In genomic region chr3:16130066-16130465, GRCh38 we compare ENCODE assay signal across 15 cellular contexts. TPM values are rescaled to one million over a fixed set of nuclear protein-coding genes. Genes with fewer than 3 reads are reported as not detected.
DNase-seq lines count a peak whose midpoint lies in the region; ATAC-seq and TF ChIP-seq lines count a peak whose summit lies in the region.
"Had no signal": no experiment of that assay in that cellular context is flagged by ENCODE, and none has a peak within 500 bp of the region (broad histone marks: within the 10 kb centered on the region; RNA-seq: fewer than 3 reads in every experiment).

No MANE protein-coding gene starts in this region.

- no peak overlapping the region for H3K4me3 Mint-ChIP-seq in chondrocyte (ENCODE audit: unreplicated experiment)
- H3K4me3 Mint-ChIP-seq: activated T-cell treated with anti-CD3 and anti-CD28 coated beads, Interleukin-2, amount 50 U/mL, for 72 hours; naive thymus-derived CD4-positive, alpha-beta T cell had no signal

- peaks cover 31% of the 10 kb centered on the region for H3K4me1 Mint-ChIP-seq in chondrocyte (ENCODE audit: low read depth)
- H3K4me1 Mint-ChIP-seq: naive thymus-derived CD4-positive, alpha-beta T cell had no signal

- no peak overlapping the region for H3K4me3 ChIP-seq in aorta (ENCODE audit: low read length in 2 of 2)
- no peak overlapping the region for H3K4me3 ChIP-seq in OCI-LY7 (ENCODE audit: low read depth, low read length, poor library complexity, severe bottlenecking)
- H3K4me3 ChIP-seq: A549, SK-N-MC, upper lobe of right lung had no signal

- no peaks in the 10 kb centered on the region for H3K79me2 ChIP-seq in OCI-LY7 (ENCODE audit: insufficient read depth, low read depth, low read length)

- no peaks in the 10 kb centered on the region for H4K20me1 ChIP-seq in OCI-LY7 (ENCODE audit: insufficient read depth, low read length)

- no peak overlapping the region for H2AFZ ChIP-seq in OCI-LY7 (ENCODE audit: low read length)

- H3K4me2 ChIP-seq in OCI-LY7 (ENCODE audit: low read length), result no peak overlapping the region
- H3K4me2 ChIP-seq: A549 had no signal

- in situ Hi-C loops in GM13977 (cut with MboI; ENCODE audit: low pct_unique_long_range_greater_than_20kb, low sequenced_read_pairs, unreplicated experiment), result no loop called here

- H3K36me3 ChIP-seq in aorta (ENCODE audit: control insufficient read depth in 1 of 2, insufficient read depth in 2 of 2, low read length in 1 of 2) (no peaks in the 10 kb centered on the region), OCI-LY7 (ENCODE audit: insufficient read depth, low read length) (no peaks in the 10 kb centered on the region)
- H3K36me3 ChIP-seq: upper lobe of right lung had no signal

- H3K27me3 Mint-ChIP-seq in chondrocyte (ENCODE audit: low read depth), result no peaks in the 10 kb centered on the region
- H3K27me3 Mint-ChIP-seq: naive thymus-derived CD4-positive, alpha-beta T cell had no signal

- POLR2A ChIA-PET in OCI-LY7 (lab: Charles Lee), result no interaction called here

- H3K27ac Mint-ChIP-seq in chondrocyte (ENCODE audit: unreplicated experiment), result peak overlapping the region; percentile 73
- H3K27ac Mint-ChIP-seq: activated T-cell treated with anti-CD3 and anti-CD28 coated beads, Interleukin-2, amount 50 U/mL, for 72 hours; naive thymus-derived CD4-positive, alpha-beta T cell had no signal

- intact Hi-C loops in Right ventricle myocardium inferior (cut with DNase I) (loop anchor here (5.0 kb wide), 1 partner anchor 47 kb away; no protein-coding TSS in a partner anchor), Right ventricle myocardium superior (cut with DNase I) (no loop called here), aorta (cut with DNase I) (loop anchor here in 1 of 2 donors (10.0 kb wide), 1 partner anchor 65 kb away; no protein-coding TSS in a partner anchor), OCI-LY7 (cut with micrococcal nuclease; ENCODE audit: unreplicated experiment) (no loop called here)

- H3K9me3 ChIP-seq in aorta (ENCODE audit: control insufficient read depth, low read length), result peaks cover 2% of the 10 kb centered on the region
- H3K9me3 ChIP-seq in OCI-LY7 (ENCODE audit: low read length), result no peaks in the 10 kb centered on the region
- H3K9me3 ChIP-seq: A549, upper lobe of right lung had no signal

- WGBS in aorta, 2 donors, result 2 to 4% methylated on average over 4 of the region's 4 CpGs

- no TSS peak for BruUV-seq in OCI-LY7 (replicated peaks; lab: Mats Ljungman, UMichigan)

- ATAC-seq in Right ventricle myocardium inferior (peak; percentile 16), Right ventricle myocardium superior (ENCODE audit: poor library complexity) (no peak), aorta (ENCODE audit: low FRiP score) (peak; percentile 27), HG03159 (IDR thresholded peaks at IDR 0.05; ENCODE audit: unreplicated experiment) (no peak)
- ATAC-seq: activated T-cell treated with anti-CD3 and anti-CD28 coated beads, Interleukin-2, amount 50 U/mL, for 72 hours; naive thymus-derived CD4-positive, alpha-beta T cell; upper lobe of right lung had no signal

- DNase-seq in Right ventricle myocardium inferior (ENCODE audit: missing footprints) (no peak), Right ventricle myocardium superior (no peak), chondrocyte (ENCODE audit: low spot score) (no peak), kidney tubule cell (ENCODE audit: low spot score) (peak; percentile 97), aorta (peak in 1 of 2 donors; percentile 61), OCI-LY7 (ENCODE audit: low spot score) (no peak), GM13977 (ENCODE audit: low spot score) (no peak)
- DNase-seq: activated CD4-positive, alpha-beta T cell treated with anti-CD3 and anti-CD28 coated beads for 1 hour; activated T-cell treated with anti-CD3 and anti-CD28 coated beads, Interleukin-2, amount 50 U/mL, for 72 hours; naive thymus-derived CD4-positive, alpha-beta T cell; NCI-H187 treated with DMSO at 0.1 percent for 48 hours; upper lobe of right lung had no signal

- H3K36me3 Mint-ChIP-seq in chondrocyte (ENCODE audit: low read depth), result no peaks in the 10 kb centered on the region
- H3K36me3 Mint-ChIP-seq: naive thymus-derived CD4-positive, alpha-beta T cell had no signal

- H3K27ac ChIP-seq in aorta (ENCODE audit: low read depth in 1 of 2, low read length in 2 of 2), result peak overlapping the region in 1 of 2 donors; percentile 41
- no peak overlapping the region for H3K27ac ChIP-seq in OCI-LY7 (ENCODE audit: low read depth, low read length, poor library complexity, severe bottlenecking)
- H3K27ac ChIP-seq: SK-N-MC, upper lobe of right lung had no signal

- H3K9me3 Mint-ChIP-seq in chondrocyte (ENCODE audit: low read depth), result peaks cover 6% of the 10 kb centered on the region
- H3K9me3 Mint-ChIP-seq: activated T-cell treated with anti-CD3 and anti-CD28 coated beads, Interleukin-2, amount 50 U/mL, for 72 hours; naive thymus-derived CD4-positive, alpha-beta T cell had no signal

- H3K4me1 ChIP-seq in aorta (ENCODE audit: control insufficient read depth in 1 of 2, insufficient read depth in 2 of 2, low read length in 2 of 2), result peaks cover 0 to 3% of the 10 kb centered on the region in 2 donors
- no peaks in the 10 kb centered on the region for H3K4me1 ChIP-seq in OCI-LY7 (ENCODE audit: insufficient read depth, low read length, poor library complexity, severe bottlenecking)

- TF ChIP-seq CTCF in chondrocyte (IDR thresholded peaks at IDR 0.05) (peak; percentile 41), OCI-LY7 (conservative IDR thresholded peaks at IDR 0.05; ENCODE audit: low read length) (no peak), GM13977 (IDR thresholded peaks at IDR 0.05; ENCODE audit: extremely low read depth, insufficient read depth, missing control alignments) (no peak)

- no peaks in the 10 kb centered on the region for H3K9me2 ChIP-seq in OCI-LY7 (ENCODE audit: insufficient read depth, low read length)

- no peaks in the 10 kb centered on the region for H3K27me3 ChIP-seq in aorta (ENCODE audit: control insufficient read depth in 1 of 2, insufficient read depth in 2 of 2, low read length in 1 of 2)
- H3K27me3 ChIP-seq: upper lobe of right lung had no signal

- CTCF ChIA-PET in OCI-LY7 (lab: Charles Lee; ENCODE audit: unreplicated experiment), result no interaction called here

RNA-seq across cellular contexts. Expression of gene GALNT15, which starts 44.4 kb away (rescaled TPM):
- total RNA-seq in Right ventricle myocardium inferior (5.8 TPM), Right ventricle myocardium superior (7.2 TPM), chondrocyte (0.28 to 1.2 TPM (median 0.40 TPM) in 3 replicates), aorta (100 to 1,000 TPM in 1 of 2 donors, 10 to 100 TPM in 1; 44.7 to 113 TPM), OCI-LY7 (2022) (not detected in 2 replicates)
- 10 to 100 TPM; 12.5 to 45.6 TPM for polyA plus RNA-seq in aorta
- 0.03 TPM in 1 of 2 replicates, not detected in the other for total RNA-seq in OCI-LY7 (2014; rRNA removed; shearing (Covaris generic))
- polyA plus RNA-seq: naive thymus-derived CD4-positive, alpha-beta T cell had no signal

Comparison
In these comparisons a context has a peak if more than half of its experiments do, and no peak if none do; other contexts are left out.
1. ATAC-seq: peak in Right ventricle myocardium inferior (single experiment) and aorta (single experiment); none in Right ventricle myocardium superior (single experiment) and HG03159 (single experiment).